Comparison of ENCODE assay signal across 17 cellular contexts in genomic region chr3:102002056-102002455, GRCh38.
"Had no signal": no experiment of that assay in that cellular context is flagged by ENCODE, and none has a peak within 500 bp of the region (broad histone marks: within the 10 kb centered on the region; RNA-seq: fewer than 3 reads in every experiment).

No MANE protein-coding gene starts in this region.

- H3K27me3 Mint-ChIP-seq: naive B cell; stimulated activated naive CD8-positive, alpha-beta T cell treated with anti-CD3 and anti-CD28 coated beads, Interleukin-15, amount 100 ng/mL, for 72 hours had no signal

- H3K9me3 Mint-ChIP-seq: effector memory CD8-positive, alpha-beta T cell; immature natural killer cell; naive B cell; stimulated activated effector memory CD8-positive, alpha-beta T cell treated with anti-CD3 and anti-CD28 coated beads, Interleukin-12 subunit alpha, Interleukin-12 subunit beta, amount 100 ng/mL, for 72 hours; stimulated activated naive CD8-positive, alpha-beta T cell treated with anti-CD3 and anti-CD28 coated beads, Interleukin-15, amount 100 ng/mL, for 72 hours had no signal

- H3K36me3 Mint-ChIP-seq: immature natural killer cell; naive B cell; stimulated activated effector memory CD8-positive, alpha-beta T cell treated with anti-CD3 and anti-CD28 coated beads, Interleukin-12 subunit alpha, Interleukin-12 subunit beta, amount 100 ng/mL, for 72 hours had no signal

- H3K4me3 Mint-ChIP-seq: effector memory CD8-positive, alpha-beta T cell; immature natural killer cell; naive B cell; nephron; stimulated activated effector memory CD8-positive, alpha-beta T cell treated with anti-CD3 and anti-CD28 coated beads, Interleukin-12 subunit alpha, Interleukin-12 subunit beta, amount 100 ng/mL, for 72 hours; stimulated activated naive CD8-positive, alpha-beta T cell treated with anti-CD3 and anti-CD28 coated beads, Interleukin-15, amount 100 ng/mL, for 72 hours had no signal

- ATAC-seq: effector memory CD8-positive, alpha-beta T cell; gastrocnemius medialis; left cardiac atrium; left ventricle myocardium superior; right lobe of liver; stimulated activated effector memory CD8-positive, alpha-beta T cell treated with anti-CD3 and anti-CD28 coated beads, Interleukin-12 subunit alpha, Interleukin-12 subunit beta, amount 100 ng/mL, for 72 hours; stimulated activated naive CD8-positive, alpha-beta T cell treated with anti-CD3 and anti-CD28 coated beads, Interleukin-15, amount 100 ng/mL, for 72 hours; upper lobe of right lung had no signal

- DNase-seq: effector memory CD8-positive, alpha-beta T cell; gastrocnemius medialis; glutamatergic neuron; immature natural killer cell; left cardiac atrium; left ventricle myocardium superior; mesendoderm; naive B cell; occipital lobe; right lobe of liver; stimulated activated CD4-positive, alpha-beta T cell treated with anti-CD3 and anti-CD28 coated beads, Interleukin-4, amount 100 ng/mL, for 1 hour; stimulated activated CD8-positive, alpha-beta memory T cell treated with anti-CD3 and anti-CD28 coated beads, Interleukin-4, amount 100 ng/mL, for 48 hours; stimulated activated naive CD8-positive, alpha-beta T cell treated with anti-CD3 and anti-CD28 coated beads, Interleukin-15, amount 100 ng/mL, for 72 hours; testis; upper lobe of right lung had no signal

- H3K4me1 Mint-ChIP-seq: immature natural killer cell; stimulated activated effector memory CD8-positive, alpha-beta T cell treated with anti-CD3 and anti-CD28 coated beads, Interleukin-12 subunit alpha, Interleukin-12 subunit beta, amount 100 ng/mL, for 72 hours had no signal

- H3K27ac Mint-ChIP-seq: effector memory CD8-positive, alpha-beta T cell; immature natural killer cell; naive B cell; nephron; stimulated activated effector memory CD8-positive, alpha-beta T cell treated with anti-CD3 and anti-CD28 coated beads, Interleukin-12 subunit alpha, Interleukin-12 subunit beta, amount 100 ng/mL, for 72 hours; stimulated activated naive CD8-positive, alpha-beta T cell treated with anti-CD3 and anti-CD28 coated beads, Interleukin-15, amount 100 ng/mL, for 72 hours had no signal
